ENCODE assay signal across 12 cellular contexts in genomic region chr11:14422814-14423182, GRCh38.
DNase-seq lines count a peak whose midpoint lies in the region; ATAC-seq and TF ChIP-seq lines count a peak whose summit lies in the region.
"Had no signal": no experiment of that assay in that cellular context is flagged by ENCODE, and none has a peak within 500 bp of the region (broad histone marks: within the 10 kb centered on the region; RNA-seq: fewer than 3 reads in every experiment).

No MANE protein-coding gene starts in this region.

- peaks cover 9% of the 10 kb centered on the region for H3K4me1 Mint-ChIP-seq in stimulated activated effector memory CD8-positive, alpha-beta T cell treated with anti-CD3 and anti-CD28 coated beads, Interleukin-12 subunit alpha, Interleukin-12 subunit beta, amount 100 ng/mL, for 72 hours
- H3K4me1 Mint-ChIP-seq in naive thymus-derived CD4-positive, alpha-beta T cell = peaks cover 0 to 5% (median 0%) of the 10 kb centered on the region in 7 donors

- intact Hi-C loops in naive thymus-derived CD4-positive, alpha-beta T cell (cut with micrococcal nuclease) = no loop called here

- in situ Hi-C loops in GM23248 (cut with MboI) = no loop called here

- H3K18ac ChIP-seq in trophoblast cell (ENCODE audit: low read length) = no peak overlapping the region

- H3K36me3 Mint-ChIP-seq in stimulated activated effector memory CD8-positive, alpha-beta T cell treated with anti-CD3 and anti-CD28 coated beads, Interleukin-12 subunit alpha, Interleukin-12 subunit beta, amount 100 ng/mL, for 72 hours = no peaks in the 10 kb centered on the region
- H3K36me3 Mint-ChIP-seq in naive thymus-derived CD4-positive, alpha-beta T cell = peaks cover 0 to 14% (median 6%) of the 10 kb centered on the region in 5 donors
- H3K36me3 Mint-ChIP-seq: stimulated activated naive B cell treated with anti-CD40 and anti-IgM and Interleukin-4, amounts not matched to agents 10 μg/mL and 1 μg/mL and 100 μg/mL, for 72 hours had no signal

- H3K4me3 ChIP-seq in GM23248 (no peak overlapping the region), NT2/D1 (ENCODE audit: insufficient read length, low read depth) (no peak overlapping the region), trophoblast cell (ENCODE audit: low read depth, low read length) (no peak overlapping the region)
- no peak overlapping the region for H3K4me3 ChIP-seq in naive thymus-derived CD4-positive, alpha-beta T cell (ENCODE audit: low read length)

- H3K9me3 Mint-ChIP-seq in stimulated activated effector memory CD8-positive, alpha-beta T cell treated with anti-CD3 and anti-CD28 coated beads, Interleukin-12 subunit alpha, Interleukin-12 subunit beta, amount 100 ng/mL, for 72 hours = no peaks in the 10 kb centered on the region
- H3K9me3 Mint-ChIP-seq in naive thymus-derived CD4-positive, alpha-beta T cell = no peaks in the 10 kb centered on the region
- H3K9me3 Mint-ChIP-seq: HFFc6; stimulated activated naive B cell treated with anti-CD40 and anti-IgM and Interleukin-4, amounts not matched to agents 10 μg/mL and 1 μg/mL and 100 μg/mL, for 72 hours had no signal

- peak; percentile 14 for ATAC-seq in foreskin keratinocyte
- no peak for ATAC-seq in stimulated activated effector memory CD8-positive, alpha-beta T cell treated with anti-CD3 and anti-CD28 coated beads, Interleukin-12 subunit alpha, Interleukin-12 subunit beta, amount 100 ng/mL, for 72 hours
- no peak for ATAC-seq in naive thymus-derived CD4-positive, alpha-beta T cell
- ATAC-seq: activated CD4-positive, CD25-positive, alpha-beta regulatory T cell treated with anti-CD3 and anti-CD28 coated beads, Interleukin-2, amount 50 U/mL, for 24 hours had no signal

- H3K4ac ChIP-seq in trophoblast cell (ENCODE audit: low read depth, low read length) = no peak overlapping the region

- no peak overlapping the region for H4K8ac ChIP-seq in trophoblast cell (ENCODE audit: low read depth, low read length)

- peak overlapping the region; percentile 55 for H3K4me2 ChIP-seq in GM23248 (ENCODE audit: unreplicated experiment)
- peak overlapping the region; percentile 8 for H3K4me2 ChIP-seq in trophoblast cell (ENCODE audit: low read length)

- H3K27me3 ChIP-seq in GM23248 (replicated peaks; ENCODE audit: insufficient read depth) = no peaks in the 10 kb centered on the region
- no peaks in the 10 kb centered on the region for H3K27me3 ChIP-seq in NT2/D1 (ENCODE audit: insufficient read depth, insufficient read length)
- no peaks in the 10 kb centered on the region for H3K27me3 ChIP-seq in foreskin keratinocyte
- H3K27me3 ChIP-seq in trophoblast cell (ENCODE audit: insufficient read depth, low read length) = no peaks in the 10 kb centered on the region
- no peaks in the 10 kb centered on the region for H3K27me3 ChIP-seq in naive thymus-derived CD4-positive, alpha-beta T cell (ENCODE audit: control insufficient read depth in 2 of 2, insufficient read depth in 2 of 2, low read length in 2 of 2)

- peak overlapping the region; percentile 2 for H4K91ac ChIP-seq in trophoblast cell (ENCODE audit: low read depth, low read length)

- no peaks in the 10 kb centered on the region for H3K9me2 ChIP-seq in GM23248 (ENCODE audit: insufficient read depth)

- no peak overlapping the region for H2AFZ ChIP-seq in GM23248
- H2AFZ ChIP-seq in trophoblast cell (ENCODE audit: insufficient read depth, low read length, poor library complexity) = no peak overlapping the region

- no peak overlapping the region for H3K23ac ChIP-seq in trophoblast cell (ENCODE audit: low read length)

- no peak overlapping the region for H2AK5ac ChIP-seq in trophoblast cell (ENCODE audit: low read length)

- peaks cover 42% of the 10 kb centered on the region for H3F3A ChIP-seq in GM23248 (ENCODE audit: insufficient read depth)

- H2BK120ac ChIP-seq in trophoblast cell (ENCODE audit: insufficient read depth, low read length, poor library complexity) = no peak overlapping the region

- H3K36me3 ChIP-seq in GM23248 (ENCODE audit: low read depth) (no peaks in the 10 kb centered on the region), NT2/D1 (ENCODE audit: insufficient read depth, insufficient read length, low read length) (no peaks in the 10 kb centered on the region), trophoblast cell (ENCODE audit: control insufficient read depth in 1 of 2, insufficient read depth in 2 of 2, low read length in 2 of 2) (peaks cover 0 to 2% of the 10 kb centered on the region in 2 experiments)
- no peaks in the 10 kb centered on the region for H3K36me3 ChIP-seq in naive thymus-derived CD4-positive, alpha-beta T cell (ENCODE audit: control insufficient read depth in 2 of 3, insufficient read depth in 3 of 3, low read length in 3 of 3)

- DNase-seq in GM23248 = peak; percentile 32
- no peak for DNase-seq in NT2/D1 (ENCODE audit: low read depth, low spot score)
- DNase-seq in foreskin keratinocyte = no peak
- no peak for DNase-seq in trophoblast cell
- no peak for DNase-seq in stimulated activated effector memory CD8-positive, alpha-beta T cell treated with anti-CD3 and anti-CD28 coated beads, Interleukin-12 subunit alpha, Interleukin-12 subunit beta, amount 100 ng/mL, for 72 hours (ENCODE audit: low spot score in 2 of 2)
- DNase-seq in COLO668 (lab: John Stamatoyannopoulos, UW; ENCODE audit: unreplicated experiment) = no peak
- DNase-seq in NOMO-1 treated with dmso at 0.1 percent for 144 hours (lab: John Stamatoyannopoulos, UW; ENCODE audit: unreplicated experiment) = no peak
- no peak for DNase-seq in naive thymus-derived CD4-positive, alpha-beta T cell
- DNase-seq: stimulated activated CD4-positive, alpha-beta T cell treated with anti-CD3 and anti-CD28 coated beads, Interleukin-1b, Interleukin-23, amount 100 ng/mL, for 48 hours; stimulated activated naive B cell treated with anti-CD40 and anti-IgM and Interleukin-4, amounts not matched to agents 10 μg/mL and 1 μg/mL and 100 μg/mL, for 72 hours had no signal

- no peak overlapping the region for H3K4me3 Mint-ChIP-seq in stimulated activated effector memory CD8-positive, alpha-beta T cell treated with anti-CD3 and anti-CD28 coated beads, Interleukin-12 subunit alpha, Interleukin-12 subunit beta, amount 100 ng/mL, for 72 hours
- H3K4me3 Mint-ChIP-seq in naive thymus-derived CD4-positive, alpha-beta T cell = no peak overlapping the region
- H3K4me3 Mint-ChIP-seq: HFFc6; stimulated activated naive B cell treated with anti-CD40 and anti-IgM and Interleukin-4, amounts not matched to agents 10 μg/mL and 1 μg/mL and 100 μg/mL, for 72 hours had no signal

- no peak overlapping the region for H4K12ac ChIP-seq in trophoblast cell (ENCODE audit: low read depth, low read length)

- H3K79me2 ChIP-seq in GM23248 (ENCODE audit: insufficient read depth) (no peaks in the 10 kb centered on the region), trophoblast cell (ENCODE audit: control insufficient read depth, insufficient read depth, low read length, poor library complexity) (no peaks in the 10 kb centered on the region)

- H3K9ac ChIP-seq in GM23248 (peak overlapping the region; percentile 28), NT2/D1 (ENCODE audit: insufficient read length, low read depth) (peak overlapping the region; percentile 16), trophoblast cell (ENCODE audit: low read length) (no peak overlapping the region)

- POLR2A ChIA-PET in naive thymus-derived CD4-positive, alpha-beta T cell (lab: Charles Lee) = no interaction called here

- peak overlapping the region; percentile 68 for H3K27ac ChIP-seq in GM23248
- H3K27ac ChIP-seq in foreskin keratinocyte = no peak overlapping the region
- peak overlapping the region; percentile 9 for H3K27ac ChIP-seq in trophoblast cell (ENCODE audit: low read depth, low read length)
- no peak overlapping the region for H3K27ac ChIP-seq in naive thymus-derived CD4-positive, alpha-beta T cell (ENCODE audit: low read depth, low read length)

- CTCF ChIA-PET in naive thymus-derived CD4-positive, alpha-beta T cell (lab: Charles Lee) = no interaction called here

- no peak overlapping the region for H2BK12ac ChIP-seq in trophoblast cell (ENCODE audit: low read length)

- 44 to 48% methylated on average over 2 of the region's 2 CpGs for WGBS in GM23248 (ENCODE audit: low coverage in 1 of 2, low lambda C conversion rate in 2 of 2, missing lambda C conversion rate in 2 of 2), 2 experiments
- no CpG with 5 or more reads among the region's 2 CpGs for WGBS in trophoblast cell (ENCODE audit: extremely low coverage, insufficient coverage, insufficient read length)

- H3K4me1 ChIP-seq in GM23248 (ENCODE audit: insufficient read depth) (peaks cover 58% of the 10 kb centered on the region), NT2/D1 (ENCODE audit: insufficient read depth, insufficient read length) (peaks cover 4% of the 10 kb centered on the region), foreskin keratinocyte (peaks cover 38% of the 10 kb centered on the region), trophoblast cell (ENCODE audit: control insufficient read depth in 1 of 2, insufficient read depth in 2 of 2, low read length in 2 of 2) (peaks cover 10 to 15% of the 10 kb centered on the region in 2 experiments)
- H3K4me1 ChIP-seq in naive thymus-derived CD4-positive, alpha-beta T cell (ENCODE audit: control insufficient read depth in 2 of 2, insufficient read depth in 2 of 2, low read length in 2 of 2) = no peaks in the 10 kb centered on the region

- H3K14ac ChIP-seq in trophoblast cell (ENCODE audit: low read length) = no peak overlapping the region

- H2BK5ac ChIP-seq in trophoblast cell (ENCODE audit: low read depth, low read length, poor library complexity) = no peak overlapping the region

- H3K27me3 Mint-ChIP-seq in naive thymus-derived CD4-positive, alpha-beta T cell = no peaks in the 10 kb centered on the region
- H3K27me3 Mint-ChIP-seq: stimulated activated naive B cell treated with anti-CD40 and anti-IgM and Interleukin-4, amounts not matched to agents 10 μg/mL and 1 μg/mL and 100 μg/mL, for 72 hours had no signal

- H3K9me3 ChIP-seq in GM23248 (ENCODE audit: low read depth) = no peaks in the 10 kb centered on the region
- H3K9me3 ChIP-seq in NT2/D1 (ENCODE audit: insufficient read depth, low read length) = no peaks in the 10 kb centered on the region
- no peaks in the 10 kb centered on the region for H3K9me3 ChIP-seq in trophoblast cell (ENCODE audit: insufficient read depth, low read depth, low read length)
- H3K9me3 ChIP-seq in naive thymus-derived CD4-positive, alpha-beta T cell (ENCODE audit: control insufficient read depth in 2 of 3, low read length in 3 of 3) = no peaks in the 10 kb centered on the region

- TF ChIP-seq CTCF in foreskin keratinocyte (conservative IDR thresholded peaks at IDR 0.05) = no peak

- no peak overlapping the region for H3K27ac Mint-ChIP-seq in stimulated activated effector memory CD8-positive, alpha-beta T cell treated with anti-CD3 and anti-CD28 coated beads, Interleukin-12 subunit alpha, Interleukin-12 subunit beta, amount 100 ng/mL, for 72 hours
- H3K27ac Mint-ChIP-seq in naive thymus-derived CD4-positive, alpha-beta T cell = no peak overlapping the region
- H3K27ac Mint-ChIP-seq: HFFc6; stimulated activated naive B cell treated with anti-CD40 and anti-IgM and Interleukin-4, amounts not matched to agents 10 μg/mL and 1 μg/mL and 100 μg/mL, for 72 hours had no signal

- H4K20me1 ChIP-seq in GM23248 (ENCODE audit: insufficient read depth) = no peaks in the 10 kb centered on the region

- H3K79me1 ChIP-seq in trophoblast cell (ENCODE audit: low read length) = peaks cover 6% of the 10 kb centered on the region

Comparison
In these comparisons a context has a peak if more than half of its experiments do, and no peak if none do; other contexts are left out.
1. H3K27ac ChIP-seq: peak in GM23248 (single experiment) and trophoblast cell (single experiment); none in foreskin keratinocyte (single experiment) and naive thymus-derived CD4-positive, alpha-beta T cell (single experiment).